34 cellular contexts compared by ENCODE assay signal in genomic region chr2:218016810-218017209, GRCh38. TPM values are rescaled to one million over a fixed set of nuclear protein-coding genes. Genes with fewer than 3 reads are reported as not detected.
DNase-seq lines count a peak whose midpoint lies in the region; ATAC-seq, FAIRE-seq and TF ChIP-seq lines count a peak whose summit lies in the region.
"Had no signal": no experiment of that assay in that cellular context is flagged by ENCODE, and none has a peak within 500 bp of the region (broad histone marks: within the 10 kb centered on the region; RNA-seq: fewer than 3 reads in every experiment).

No MANE protein-coding gene starts in this region.

- H3K23me2 ChIP-seq in H1 (ENCODE audit: low read depth, low read length): no peaks in the 10 kb centered on the region

- no peaks in the 10 kb centered on the region; the same call in 1 of the 2 replicates for H3K79me1 ChIP-seq in H1 (ENCODE audit: low read depth, low read length)

- no peak overlapping the region for H2BK5ac ChIP-seq in H1 (ENCODE audit: low read depth, low read length)

- no peak overlapping the region for H3K9ac ChIP-seq in H1 (replicated peaks in 1 of 4; ENCODE audit: extremely low read depth in 1 of 4, low read depth in 3 of 4, low read length in 3 of 4)
- H3K9ac ChIP-seq: KMS-11 had no signal

- ATAC-seq in foreskin keratinocyte: no peak
- ATAC-seq: activated T-cell treated with anti-CD3 and anti-CD28 coated beads, Interleukin-2, amount 50 U/mL, for 4 hours; gastroesophageal sphincter; lower lobe of right lung; natural killer cell had no signal

- H3K4me2 ChIP-seq in H1 (ENCODE audit: insufficient read depth in 1 of 2, low read depth in 2 of 2, low read length in 2 of 2): no peak overlapping the region
- H3K4me2 ChIP-seq: hepatocyte, KMS-11 had no signal

- H2BK12ac ChIP-seq in H1 (ENCODE audit: low read depth, low read length): peak overlapping the region; percentile 60; the same call in 1 of the 2 replicates

- no peak overlapping the region for H3K56ac ChIP-seq in H1 (replicated peaks; ENCODE audit: insufficient read length, low read depth, low read length)

- no peak for TF ChIP-seq RAD21 in H1 (IDR thresholded peaks at IDR 0.05 in 1 of 2, conservative IDR thresholded peaks at IDR 0.05 in 1 of 2; ENCODE audit: low read depth in 2 of 2, low read length in 2 of 2)

- no peak for TF ChIP-seq CTCF in left ventricle myocardium inferior (IDR thresholded peaks at IDR 0.05; ENCODE audit: borderline replicate concordance)
- TF ChIP-seq CTCF in H1 (IDR thresholded peaks at IDR 0.05; ENCODE audit: control extremely low read depth in 1 of 3, insufficient read depth in 1 of 3, low read depth in 1 of 3, low read length in 3 of 3): no peak
- TF ChIP-seq CTCF in spleen (IDR thresholded peaks at IDR 0.05 in 8 of 11, conservative IDR thresholded peaks at IDR 0.05 in 3 of 11): no peak
- TF ChIP-seq CTCF in foreskin keratinocyte (conservative IDR thresholded peaks at IDR 0.05): no peak

- H3K79me2 ChIP-seq in H1 (ENCODE audit: control insufficient read depth in 1 of 2, insufficient read depth in 2 of 2, low read length in 2 of 2): no peaks in the 10 kb centered on the region
- H3K79me2 ChIP-seq: hepatocyte had no signal

- no peak overlapping the region for H3K14ac ChIP-seq in H1 (ENCODE audit: insufficient read length)

- H4K8ac ChIP-seq in H1 (ENCODE audit: extremely low read depth, insufficient read depth, low read length): no peak overlapping the region

- H3K23ac ChIP-seq in H1 (ENCODE audit: insufficient read length): no peak overlapping the region

- H3K36me3 ChIP-seq in left ventricle myocardium inferior (no peaks in the 10 kb centered on the region), H1 (ENCODE audit: control insufficient read depth in 2 of 4, insufficient read depth in 4 of 4, low read length in 3 of 4) (no peaks in the 10 kb centered on the region), spleen (no peaks in the 10 kb centered on the region)
- H3K36me3 ChIP-seq: gastroesophageal sphincter, lower lobe of right lung, MG63, ovary, right lobe of liver, stomach had no signal

- peaks cover 56% of the 10 kb centered on the region for H3K4me1 ChIP-seq in left ventricle myocardium inferior
- peaks cover 0 to 11% (median 5%) of the 10 kb centered on the region in 4 experiments; a peak in 5 of 7 replicates for H3K4me1 ChIP-seq in H1 (replicated peaks in 1 of 4; ENCODE audit: control insufficient read depth in 3 of 4, insufficient read depth in 4 of 4, low read length in 3 of 4)
- H3K4me1 ChIP-seq in spleen: peaks cover 0 to 26% (median 7%) of the 10 kb centered on the region in 6 donors
- no peaks in the 10 kb centered on the region for H3K4me1 ChIP-seq in foreskin keratinocyte
- H3K4me1 ChIP-seq: lower lobe of right lung had no signal

- no peak overlapping the region for H3K4ac ChIP-seq in H1 (replicated peaks; ENCODE audit: insufficient read length, low read depth, low read length)

- peak overlapping the region; percentile 17; the same call in 1 of the 2 replicates for H2AK5ac ChIP-seq in H1 (ENCODE audit: low read depth, low read length)

- no peaks in the 10 kb centered on the region for H3K9me3 ChIP-seq in left ventricle myocardium inferior (replicated peaks)
- H3K9me3 ChIP-seq in H1 (ENCODE audit: insufficient read depth in 2 of 2, low read depth in 1 of 2, low read length in 1 of 2): no peaks in the 10 kb centered on the region
- H3K9me3 ChIP-seq in spleen: no peaks in the 10 kb centered on the region
- H3K9me3 ChIP-seq: gastroesophageal sphincter, lower lobe of right lung, MG63, mucosa of descending colon, ovary, right lobe of liver, stomach had no signal

- H4K20me1 ChIP-seq in H1 (replicated peaks in 1 of 2; ENCODE audit: control insufficient read depth in 1 of 2, insufficient read depth in 2 of 2, low read length in 2 of 2): no peaks in the 10 kb centered on the region

- intact Hi-C loops in left ventricle myocardium inferior (cut with micrococcal nuclease) (no loop called here), cardiac septum (cut with DNase I) (no loop called here), posterior vena cava (cut with DNase I) (loop anchor here in 1 of 2 donors (2.0 kb wide), 1 partner anchor 66 kb away; no protein-coding TSS in a partner anchor), spleen (cut with DNase I; ENCODE audit: low total_unique reads) (no loop called here)

- H2BK15ac ChIP-seq in H1 (ENCODE audit: low read length): peak overlapping the region; percentile 92; the same call in 1 of the 2 replicates

- TF ChIP-seq POLR2A in H1 (IDR thresholded peaks at IDR 0.05; ENCODE audit: control extremely low read depth in 1 of 2, low read depth in 2 of 2, low read length in 2 of 2): no peak
- TF ChIP-seq POLR2A in spleen (IDR thresholded peaks at IDR 0.05): no peak

- no peak overlapping the region for H4K91ac ChIP-seq in H1 (replicated peaks; ENCODE audit: insufficient read length, low read length)

- 93% methylated on average over 4 of the region's 4 CpGs; no CpG with 5 or more reads in 1 of the 2 experiments for WGBS in H1 (ENCODE audit: extremely low coverage in 1 of 2, insufficient coverage in 1 of 2, insufficient read length in 1 of 2, insufficient replicate concordance in 2 of 2, low coverage in 1 of 2, low lambda C conversion rate in 2 of 2, missing lambda C conversion rate in 1 of 2), 2 experiments
- 88 to 97% (median 93%) methylated on average over 4 of the region's 4 CpGs for WGBS in spleen, 5 donors

- H4K5ac ChIP-seq in H1 (ENCODE audit: insufficient read length, low read depth, low read length): no peak overlapping the region

- H3K4me3 ChIP-seq in left ventricle myocardium inferior (no peak overlapping the region), H1 (ENCODE audit: extremely low read depth in 1 of 4, insufficient read depth in 2 of 4, low read depth in 3 of 4, low read length in 4 of 4) (no peak overlapping the region), spleen (no peak overlapping the region)
- H3K4me3 ChIP-seq: gastroesophageal sphincter, hepatocyte, lower lobe of right lung, MG63, mucosa of descending colon, ovary, right lobe of liver, stomach had no signal

- H3K27ac ChIP-seq in left ventricle myocardium inferior (replicated peaks) (peak overlapping the region; percentile 78), H1 (ENCODE audit: low read depth, low read length) (no peak overlapping the region), spleen (no peak overlapping the region), foreskin keratinocyte (no peak overlapping the region)
- H3K27ac ChIP-seq: hepatocyte, HL-60, KMS-11, lower lobe of right lung, ovary, right lobe of liver had no signal

- no peak for TF ChIP-seq EP300 in H1 (IDR thresholded peaks at IDR 0.05; ENCODE audit: borderline replicate concordance in 1 of 2, low read depth in 2 of 2, low read length in 2 of 2)

- H3K27me3 ChIP-seq in left ventricle myocardium inferior (ENCODE audit: low read depth) (peaks cover 3% of the 10 kb centered on the region), H1 (replicated peaks in 1 of 4; ENCODE audit: control insufficient read depth in 3 of 4, extremely low read depth in 1 of 4, insufficient read depth in 3 of 4, low read length in 3 of 4) (peaks cover 0 to 2% (median 0%) of the 10 kb centered on the region in 4 experiments; a peak in 1 of 7 replicates), spleen (replicated peaks in 1 of 7) (peaks cover 0 to 6% (median 0%) of the 10 kb centered on the region in 7 donors), foreskin keratinocyte (peaks cover 18% of the 10 kb centered on the region)
- H3K27me3 ChIP-seq: gastroesophageal sphincter, MG63, ovary, right lobe of liver had no signal

- DNase-seq in left ventricle myocardium inferior (peak; percentile 12), cardiac septum (ENCODE audit: low spot score) (no peak), H1 (ENCODE audit: low read depth in 1 of 2, low spot score in 2 of 2) (no peak), posterior vena cava (ENCODE audit: low spot score) (peak; percentile 52), OCI-M1 (lab: John Stamatoyannopoulos, UW) (no peak), spleen (no peak), NCI-H446 (lab: John Stamatoyannopoulos, UW) (no peak), foreskin keratinocyte (no peak)
- DNase-seq: 8988T; activated B cell treated with CpG ODN at 0.5 μM for 24 hours; activated CD4-positive, alpha-beta T cell treated with anti-CD3 and anti-CD28 coated beads, Interleukin-2, amount 10 ng/mL, durations not matched to agents 7 days and 5 days; activated naive CD8-positive, alpha-beta T cell treated with anti-CD3 and anti-CD28 coated beads, Interleukin-2, amount 50 U/mL, for 24 hours; activated T-cell treated with anti-CD3 and anti-CD28 coated beads, Interleukin-2, amount 50 U/mL, for 4 hours; CD4-positive, alpha-beta T cell; lower lobe of right lung; MG63; mucosa of descending colon; natural killer cell; NCI-H1105; NCI-H187 treated with DMSO at 0.1 percent for 48 hours; NCI-H2171; NCI-H510A; right lobe of liver; stimulated activated CD8-positive, alpha-beta memory T cell treated with anti-CD3 and anti-CD28 coated beads, Interleukin-4, amount 100 ng/mL, for 48 hours; stomach; T-helper 1 cell; trophoblast cell had no signal

- POLR2A ChIA-PET in H1 (lab: Charles Lee; ENCODE audit: partially characterized antibody): no interaction called here

- no peak for FAIRE-seq in H1 (lab: Jason Lieb, UNC)
- FAIRE-seq: H54 had no signal

- no peak overlapping the region for H2AFZ ChIP-seq in H1 (ENCODE audit: low read length)
- H2AFZ ChIP-seq: hepatocyte had no signal

- no peak overlapping the region for H3K18ac ChIP-seq in H1 (ENCODE audit: extremely low read depth, low read length)

- H2BK120ac ChIP-seq in H1 (replicated peaks; ENCODE audit: low read depth, low read length): no peak overlapping the region

- CTCF ChIA-PET in H1 (lab: Charles Lee; ENCODE audit: partially characterized antibody): interaction anchor here (1.0 to 3.5 kb wide), 4 partner anchors 15 to 66 kb away, joined by 3 to 14 read pairs (median 6); partner anchors contain the start of gene TNS1

- H2BK20ac ChIP-seq in H1 (ENCODE audit: low read length): no peak overlapping the region

RNA-seq across cellular contexts. Expression of gene TNS1, which starts 14.0 kb away (rescaled TPM):
- total RNA-seq in left ventricle myocardium inferior: 828 TPM
- total RNA-seq in cardiac septum: 870 TPM
- 4.8 and 5.1 TPM in 2 replicates for total RNA-seq in H1 (2021; fragmentation: NEBNext Ultra II Directional; extraction: Animal tissue kit (Norgen Biotek cat#: 25700))
- 1.5 and 1.9 TPM in 2 replicates for polyA plus RNA-seq in H1 (2011; rRNA removed)
- polyA plus RNA-seq in H1 (2011; cell fraction: cytosol; rRNA removed): 1.3 TPM
- 7.3 TPM for polyA plus RNA-seq in H1 (2011; cell fraction: nucleus; rRNA removed)
- 2.0 to 2.7 TPM (median 2.3 TPM) in 4 replicates for polyA plus RNA-seq in H1 (2012, experiment 1 of 2)
- polyA plus RNA-seq in H1 (2012, experiment 2 of 2): 1.1 TPM
- 1.9 TPM for polyA plus RNA-seq in H1 (2013, experiment 1 of 2)
- 2.0 TPM for polyA plus RNA-seq in H1 (2013, experiment 2 of 2)
- 11.6 and 19.6 TPM in 2 replicates for polyA minus RNA-seq in H1 (2011; rRNA and poly(A)+ RNA removed)
- polyA minus RNA-seq in H1 (2011; cell fraction: cytosol; rRNA and poly(A)+ RNA removed): 4.1 TPM
- 15.0 TPM for polyA minus RNA-seq in H1 (2011; cell fraction: nucleus; rRNA and poly(A)+ RNA removed)
- total RNA-seq in posterior vena cava: 1,000 to 10,000 TPM; 1,255 to 1,508 TPM
- total RNA-seq in spleen: 100 to 1,000 TPM; 170 to 580 (median 273) TPM
- polyA plus RNA-seq in spleen: 10 to 100 TPM in 1 of 3 donors, 1 to 10 TPM in 2; 6.9 to 48.7 (median 8.6) TPM
- 1.8 and 4.3 TPM in 2 replicates for total RNA-seq in foreskin keratinocyte
- polyA plus RNA-seq in foreskin keratinocyte: 0.69 and 0.78 TPM in 2 replicates

RNA-seq across cellular contexts. Expression of gene RUFY4, which starts 52.2 kb away (rescaled TPM):
- not detected for total RNA-seq in left ventricle myocardium inferior
- total RNA-seq in cardiac septum: not detected
- total RNA-seq in H1 (2021; fragmentation: NEBNext Ultra II Directional; extraction: Animal tissue kit (Norgen Biotek cat#: 25700)): 0.32 TPM in 1 of 2 replicates, not detected in the other
- polyA plus RNA-seq in H1 (2011; rRNA removed): 0.38 and 0.66 TPM in 2 replicates
- polyA plus RNA-seq in H1 (2011; cell fraction: cytosol; rRNA removed): 1.0 TPM
- 3.6 TPM for polyA plus RNA-seq in H1 (2011; cell fraction: nucleus; rRNA removed)
- 0.32 to 1.1 TPM (median 0.71 TPM) in 4 replicates for polyA plus RNA-seq in H1 (2012, experiment 1 of 2)
- polyA plus RNA-seq in H1 (2012, experiment 2 of 2): not detected
- polyA plus RNA-seq in H1 (2013, experiment 1 of 2): 0.30 TPM
- 0.11 TPM for polyA plus RNA-seq in H1 (2013, experiment 2 of 2)
- polyA minus RNA-seq in H1 (2011; rRNA and poly(A)+ RNA removed): 0.51 and 1.2 TPM in 2 replicates
- polyA minus RNA-seq in H1 (2011; cell fraction: cytosol; rRNA and poly(A)+ RNA removed): not detected
- polyA minus RNA-seq in H1 (2011; cell fraction: nucleus; rRNA and poly(A)+ RNA removed): 1.5 TPM
- total RNA-seq in posterior vena cava: under 1 TPM in 1 of 2 donors, not detected in 1; 0.14 TPM
- 1 to 10 TPM; 2.0 to 4.5 (median 2.6) TPM for total RNA-seq in spleen
- polyA plus RNA-seq in spleen: 1 to 10 TPM in 2 of 3 donors, under 1 TPM in 1; 0.32 to 3.7 (median 2.7) TPM
- not detected in 2 replicates for total RNA-seq in foreskin keratinocyte
- polyA plus RNA-seq in foreskin keratinocyte: not detected in 2 replicates
- total RNA-seq: cerebellum, gastroesophageal sphincter, lower lobe of right lung, mucosa of descending colon, stomach had no signal

Comparison
In these comparisons a context has a peak if more than half of its experiments do, and no peak if none do; other contexts are left out.
1. DNase-seq: peak in left ventricle myocardium inferior (single experiment) and posterior vena cava (single experiment); none in cardiac septum (single experiment), H1 (0 of 2), OCI-M1 (single experiment), spleen (single experiment), NCI-H446 (0 of 2) and foreskin keratinocyte (0 of 2).
2. RNA of gene TNS1, which starts 14.0 kb away (total RNA-seq): 1,255 to 1,508 TPM in posterior vena cava, 870 TPM in cardiac septum (single experiment), 828 TPM in left ventricle myocardium inferior (single experiment) and 170 to 580 TPM in spleen; 4.8 to 5.1 TPM in H1 and 1.8 to 4.3 TPM in foreskin keratinocyte; every median in the first group is over 10 times any median in the second.